Comparison of ENCODE assay signal across 1 cellular context in the genomic region with DNA sequence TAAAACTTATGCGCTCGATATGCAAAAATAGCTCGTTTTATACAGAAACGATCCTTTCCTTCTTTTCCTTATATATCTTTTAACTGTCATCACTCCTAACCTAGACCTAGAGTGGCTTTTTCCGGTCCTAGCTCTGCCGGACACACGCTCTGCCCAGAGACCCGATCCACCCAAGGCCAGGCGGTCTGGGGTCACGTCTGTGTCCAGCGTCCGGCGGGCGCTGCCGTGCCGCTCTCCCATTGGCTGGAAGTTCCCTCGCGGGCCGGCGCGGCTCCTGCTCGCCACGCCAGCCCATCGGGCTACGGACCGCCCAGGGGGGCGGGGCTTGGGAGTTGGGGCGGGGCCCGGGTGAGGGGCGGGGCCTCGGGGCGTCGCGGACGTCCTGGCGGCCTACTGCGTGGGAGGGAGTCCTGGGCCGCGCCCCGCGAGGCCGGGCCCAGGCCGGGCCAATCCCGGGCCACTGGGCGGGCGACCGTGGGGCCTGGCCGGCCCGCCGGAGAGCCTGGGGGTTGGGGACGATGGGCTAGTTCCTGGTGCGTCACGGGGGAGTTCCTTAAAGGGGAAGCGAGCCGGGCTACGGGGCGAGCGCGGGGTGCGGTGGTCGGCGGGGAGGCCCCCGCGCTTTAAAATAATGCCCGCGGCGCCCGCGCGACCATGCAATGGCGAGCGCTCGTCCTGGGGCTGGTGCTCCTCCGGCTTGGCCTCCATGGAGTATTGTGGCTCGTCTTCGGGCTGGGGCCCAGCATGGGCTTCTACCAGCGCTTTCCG.
A peak's percentile ranks its signal among the peaks of the same experiment; 100 is the strongest.
TF ChIP-seq lines count a peak whose summit lies in the region.

TSS of gene EDEM1 (plus strand) at position 556 of the 768 bp plus-strand sequence. CDS start at position 655, 99 bp downstream.

TF ChIP-seq in K562, 482 proteins besides CTCF, POLR2A, EP300 and RAD21 (continued from another document and continues in another):
- TF ChIP-seq, protein P1, sequence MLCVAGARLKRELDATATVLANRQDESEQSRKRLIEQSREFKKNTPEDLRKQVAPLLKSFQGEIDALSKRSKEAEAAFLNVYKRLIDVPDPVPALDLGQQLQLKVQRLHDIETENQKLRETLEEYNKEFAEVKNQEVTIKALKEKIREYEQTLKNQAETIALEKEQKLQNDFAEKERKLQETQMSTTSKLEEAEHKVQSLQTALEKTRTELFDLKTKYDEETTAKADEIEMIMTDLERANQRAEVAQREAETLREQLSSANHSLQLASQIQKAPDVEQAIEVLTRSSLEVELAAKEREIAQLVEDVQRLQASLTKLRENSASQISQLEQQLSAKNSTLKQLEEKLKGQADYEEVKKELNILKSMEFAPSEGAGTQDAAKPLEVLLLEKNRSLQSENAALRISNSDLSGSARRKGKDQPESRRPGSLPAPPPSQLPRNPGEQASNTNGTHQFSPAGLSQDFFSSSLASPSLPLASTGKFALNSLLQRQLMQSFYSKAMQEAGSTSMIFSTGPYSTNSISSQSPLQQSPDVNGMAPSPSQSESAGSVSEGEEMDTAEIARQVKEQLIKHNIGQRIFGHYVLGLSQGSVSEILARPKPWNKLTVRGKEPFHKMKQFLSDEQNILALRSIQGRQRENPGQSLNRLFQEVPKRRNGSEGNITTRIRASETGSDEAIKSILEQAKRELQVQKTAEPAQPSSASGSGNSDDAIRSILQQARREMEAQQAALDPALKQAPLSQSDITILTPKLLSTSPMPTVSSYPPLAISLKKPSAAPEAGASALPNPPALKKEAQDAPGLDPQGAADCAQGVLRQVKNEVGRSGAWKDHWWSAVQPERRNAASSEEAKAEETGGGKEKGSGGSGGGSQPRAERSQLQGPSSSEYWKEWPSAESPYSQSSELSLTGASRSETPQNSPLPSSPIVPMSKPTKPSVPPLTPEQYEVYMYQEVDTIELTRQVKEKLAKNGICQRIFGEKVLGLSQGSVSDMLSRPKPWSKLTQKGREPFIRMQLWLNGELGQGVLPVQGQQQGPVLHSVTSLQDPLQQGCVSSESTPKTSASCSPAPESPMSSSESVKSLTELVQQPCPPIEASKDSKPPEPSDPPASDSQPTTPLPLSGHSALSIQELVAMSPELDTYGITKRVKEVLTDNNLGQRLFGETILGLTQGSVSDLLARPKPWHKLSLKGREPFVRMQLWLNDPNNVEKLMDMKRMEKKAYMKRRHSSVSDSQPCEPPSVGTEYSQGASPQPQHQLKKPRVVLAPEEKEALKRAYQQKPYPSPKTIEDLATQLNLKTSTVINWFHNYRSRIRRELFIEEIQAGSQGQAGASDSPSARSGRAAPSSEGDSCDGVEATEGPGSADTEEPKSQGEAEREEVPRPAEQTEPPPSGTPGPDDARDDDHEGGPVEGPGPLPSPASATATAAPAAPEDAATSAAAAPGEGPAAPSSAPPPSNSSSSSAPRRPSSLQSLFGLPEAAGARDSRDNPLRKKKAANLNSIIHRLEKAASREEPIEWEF (CRISPR knock-in tag; IDR thresholded peaks at IDR 0.05): no peak
- TF ChIP-seq HDAC6 (IDR thresholded peaks at IDR 0.05; ENCODE audit: low read depth, low read length): no peak
- TF ChIP-seq TCF3 (CRISPR knock-in tag; IDR thresholded peaks at IDR 0.05): no peak; the same call in 1 of the 2 replicates
- TF ChIP-seq FOXK2 (conservative IDR thresholded peaks at IDR 0.05 in 1 of 2, IDR thresholded peaks at IDR 0.05 in 1 of 2; ENCODE audit: low read depth in 2 of 2): 0 out of 4 replicates have a peak, but pooled peaks of 1 of the 2 experiments have one; percentile 22
- TF ChIP-seq HIVEP1 (CRISPR knock-in tag; IDR thresholded peaks at IDR 0.05): 0 out of 2 replicates have a peak, but pooled peaks have one; percentile 73
- no peak for TF ChIP-seq TEAD1 (CRISPR knock-in tag; IDR thresholded peaks at IDR 0.05)
- TF ChIP-seq MEF2A (IDR thresholded peaks at IDR 0.05; ENCODE audit: control insufficient read depth, low read depth, low read length): no peak
- TF ChIP-seq, protein P2, sequence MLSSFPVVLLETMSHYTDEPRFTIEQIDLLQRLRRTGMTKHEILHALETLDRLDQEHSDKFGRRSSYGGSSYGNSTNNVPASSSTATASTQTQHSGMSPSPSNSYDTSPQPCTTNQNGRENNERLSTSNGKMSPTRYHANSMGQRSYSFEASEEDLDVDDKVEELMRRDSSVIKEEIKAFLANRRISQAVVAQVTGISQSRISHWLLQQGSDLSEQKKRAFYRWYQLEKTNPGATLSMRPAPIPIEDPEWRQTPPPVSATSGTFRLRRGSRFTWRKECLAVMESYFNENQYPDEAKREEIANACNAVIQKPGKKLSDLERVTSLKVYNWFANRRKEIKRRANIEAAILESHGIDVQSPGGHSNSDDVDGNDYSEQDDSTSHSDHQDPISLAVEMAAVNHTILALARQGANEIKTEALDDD (IDR thresholded peaks at IDR 0.05): no peak
- TF ChIP-seq TAF7 (tag; IDR thresholded peaks at IDR 0.05): 0 out of 2 replicates have a peak, but pooled peaks have one; percentile 55
- no peak for TF ChIP-seq CHCHD3 (CRISPR knock-in tag; IDR thresholded peaks at IDR 0.05)
- no peak for TF ChIP-seq CSDE1 (IDR thresholded peaks at IDR 0.05)
- no peak for TF ChIP-seq MAFG (tag; conservative IDR thresholded peaks at IDR 0.05)
- no peak for TF ChIP-seq POLR3A (IDR thresholded peaks at IDR 0.05; ENCODE audit: borderline replicate concordance, extremely low read depth, insufficient read depth, insufficient read length)
- TF ChIP-seq CBX3 (IDR thresholded peaks at IDR 0.05; ENCODE audit: borderline replicate concordance in 1 of 2, low read length in 2 of 2): peak in 1 of 2 experiments; percentile 67; a peak in 2 of 3 replicates
- no peak for TF ChIP-seq TCFL5 (CRISPR knock-in tag; conservative IDR thresholded peaks at IDR 0.05)
- no peak for TF ChIP-seq ATF4 (CRISPR knock-in tag; IDR thresholded peaks at IDR 0.05)
- no peak for TF ChIP-seq ZNF24 (IDR thresholded peaks at IDR 0.05)
- no peak for TF ChIP-seq ZBTB1 (CRISPR knock-in tag; IDR thresholded peaks at IDR 0.05; ENCODE audit: borderline replicate concordance, low read depth)
- TF ChIP-seq, protein P3, sequence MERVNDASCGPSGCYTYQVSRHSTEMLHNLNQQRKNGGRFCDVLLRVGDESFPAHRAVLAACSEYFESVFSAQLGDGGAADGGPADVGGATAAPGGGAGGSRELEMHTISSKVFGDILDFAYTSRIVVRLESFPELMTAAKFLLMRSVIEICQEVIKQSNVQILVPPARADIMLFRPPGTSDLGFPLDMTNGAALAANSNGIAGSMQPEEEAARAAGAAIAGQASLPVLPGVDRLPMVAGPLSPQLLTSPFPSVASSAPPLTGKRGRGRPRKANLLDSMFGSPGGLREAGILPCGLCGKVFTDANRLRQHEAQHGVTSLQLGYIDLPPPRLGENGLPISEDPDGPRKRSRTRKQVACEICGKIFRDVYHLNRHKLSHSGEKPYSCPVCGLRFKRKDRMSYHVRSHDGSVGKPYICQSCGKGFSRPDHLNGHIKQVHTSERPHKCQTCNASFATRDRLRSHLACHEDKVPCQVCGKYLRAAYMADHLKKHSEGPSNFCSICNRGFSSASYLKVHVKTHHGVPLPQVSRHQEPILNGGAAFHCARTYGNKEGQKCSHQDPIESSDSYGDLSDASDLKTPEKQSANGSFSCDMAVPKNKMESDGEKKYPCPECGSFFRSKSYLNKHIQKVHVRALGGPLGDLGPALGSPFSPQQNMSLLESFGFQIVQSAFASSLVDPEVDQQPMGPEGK (CRISPR knock-in tag; IDR thresholded peaks at IDR 0.05; ENCODE audit: borderline replicate concordance): 0 out of 2 replicates have a peak, but pooled peaks have one; percentile 68
- TF ChIP-seq ZNF165 (CRISPR knock-in tag; IDR thresholded peaks at IDR 0.05; ENCODE audit: borderline replicate concordance): no peak
- TF ChIP-seq SMAD4 (CRISPR knock-in tag; conservative IDR thresholded peaks at IDR 0.05): peak; percentile 79
- TF ChIP-seq NONO (IDR thresholded peaks at IDR 0.05; ENCODE audit: low read depth in 2 of 2, low read length in 1 of 2): no peak
- 0 out of 2 replicates have a peak, but pooled peaks have one; percentile 31 for TF ChIP-seq CTBP1 (IDR thresholded peaks at IDR 0.05; ENCODE audit: borderline replicate concordance)
- TF ChIP-seq RREB1 (CRISPR knock-in tag; IDR thresholded peaks at IDR 0.05): no peak
